In the genomic region with DNA sequence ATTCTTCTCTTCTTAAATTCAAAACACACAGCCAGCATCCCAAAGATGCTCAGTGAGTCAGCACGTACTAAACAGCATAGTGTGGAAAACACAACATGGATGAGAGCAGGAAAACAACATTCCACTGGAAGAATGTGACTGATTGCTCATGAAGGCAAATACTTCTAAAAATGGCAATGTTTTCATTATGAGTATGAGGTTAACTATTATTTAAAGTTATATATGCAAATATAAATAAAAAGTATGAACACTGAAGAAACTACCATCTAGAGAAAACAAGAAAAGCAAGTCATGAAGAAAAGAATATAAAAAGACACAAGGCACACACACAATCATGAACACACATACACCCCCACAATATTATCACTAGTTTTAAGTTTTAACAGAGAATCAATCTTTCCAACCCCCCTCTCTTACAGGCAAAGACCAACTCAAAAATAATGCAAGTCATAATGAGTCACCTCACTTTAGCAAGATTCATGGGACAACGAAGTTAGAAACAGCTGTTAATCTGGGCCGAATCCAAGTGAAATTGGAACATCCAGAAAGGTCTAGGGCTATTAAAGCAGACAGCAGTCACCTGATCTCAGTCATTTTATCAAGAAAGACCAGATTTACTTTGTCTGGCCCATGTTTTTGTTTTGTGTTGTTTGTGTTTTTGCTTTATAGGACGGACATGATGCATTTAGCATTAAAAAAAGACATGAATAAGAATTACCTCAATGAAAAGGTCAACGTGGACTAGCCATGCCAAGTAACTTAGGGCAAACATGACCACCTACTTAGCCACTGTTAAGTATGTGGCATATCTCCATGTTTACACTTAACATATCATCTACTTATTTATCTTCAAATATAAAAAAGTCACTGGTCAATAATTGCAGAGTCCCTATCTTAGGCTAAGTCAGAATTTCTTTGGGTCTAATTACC, we compare ENCODE assay signal across 1 cellular context.
TF ChIP-seq lines count a peak whose summit lies in the region.

No MANE protein-coding gene starts in this region.

TF ChIP-seq in A549, 52 proteins besides CTCF, POLR2A, EP300 and RAD21 (continued from another document):
- TF ChIP-seq, protein P1, sequence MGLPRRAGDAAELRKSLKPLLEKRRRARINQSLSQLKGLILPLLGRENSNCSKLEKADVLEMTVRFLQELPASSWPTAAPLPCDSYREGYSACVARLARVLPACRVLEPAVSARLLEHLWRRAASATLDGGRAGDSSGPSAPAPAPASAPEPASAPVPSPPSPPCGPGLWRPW (IDR thresholded peaks at IDR 0.05) = no peak
- peak; percentile 54; the same call in 1 of the 2 replicates for TF ChIP-seq TFCP2L1 (CRISPR knock-in tag; IDR thresholded peaks at IDR 0.05)
- no peak; the same call in 1 of the 3 replicates for TF ChIP-seq SMC3 (IDR thresholded peaks at IDR 0.05)
- peak; percentile 63 for TF ChIP-seq GATA3 (IDR thresholded peaks at IDR 0.05; ENCODE audit: borderline replicate concordance)
- TF ChIP-seq CEBPB (IDR thresholded peaks at IDR 0.05) = peak; percentile 57 to 61; a peak in 3 of 4 replicates
- TF ChIP-seq, protein P2, sequence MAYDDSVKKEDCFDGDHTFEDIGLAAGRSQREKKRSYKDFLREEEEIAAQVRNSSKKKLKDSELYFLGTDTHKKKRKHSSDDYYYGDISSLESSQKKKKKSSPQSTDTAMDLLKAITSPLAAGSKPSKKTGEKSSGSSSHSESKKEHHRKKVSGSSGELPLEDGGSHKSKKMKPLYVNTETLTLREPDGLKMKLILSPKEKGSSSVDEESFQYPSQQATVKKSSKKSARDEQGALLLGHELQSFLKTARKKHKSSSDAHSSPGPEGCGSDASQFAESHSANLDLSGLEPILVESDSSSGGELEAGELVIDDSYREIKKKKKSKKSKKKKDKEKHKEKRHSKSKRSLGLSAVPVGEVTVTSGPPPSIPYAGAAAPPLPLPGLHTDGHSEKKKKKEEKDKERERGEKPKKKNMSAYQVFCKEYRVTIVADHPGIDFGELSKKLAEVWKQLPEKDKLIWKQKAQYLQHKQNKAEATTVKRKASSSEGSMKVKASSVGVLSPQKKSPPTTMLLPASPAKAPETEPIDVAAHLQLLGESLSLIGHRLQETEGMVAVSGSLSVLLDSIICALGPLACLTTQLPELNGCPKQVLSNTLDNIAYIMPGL (CRISPR knock-in tag; IDR thresholded peaks at IDR 0.05; ENCODE audit: borderline replicate concordance) = no peak
- TF ChIP-seq, protein P3, sequence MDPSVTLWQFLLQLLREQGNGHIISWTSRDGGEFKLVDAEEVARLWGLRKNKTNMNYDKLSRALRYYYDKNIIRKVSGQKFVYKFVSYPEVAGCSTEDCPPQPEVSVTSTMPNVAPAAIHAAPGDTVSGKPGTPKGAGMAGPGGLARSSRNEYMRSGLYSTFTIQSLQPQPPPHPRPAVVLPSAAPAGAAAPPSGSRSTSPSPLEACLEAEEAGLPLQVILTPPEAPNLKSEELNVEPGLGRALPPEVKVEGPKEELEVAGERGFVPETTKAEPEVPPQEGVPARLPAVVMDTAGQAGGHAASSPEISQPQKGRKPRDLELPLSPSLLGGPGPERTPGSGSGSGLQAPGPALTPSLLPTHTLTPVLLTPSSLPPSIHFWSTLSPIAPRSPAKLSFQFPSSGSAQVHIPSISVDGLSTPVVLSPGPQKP (IDR thresholded peaks at IDR 0.05; ENCODE audit: low read depth, low read length) = no peak
- no peak for TF ChIP-seq KDM1A (IDR thresholded peaks at IDR 0.05; ENCODE audit: low read depth)
- TF ChIP-seq EHF (CRISPR knock-in tag; IDR thresholded peaks at IDR 0.05) = no peak
- TF ChIP-seq HOXB5 (CRISPR knock-in tag; IDR thresholded peaks at IDR 0.05) = peak; percentile 38; the same call in 1 of the 2 replicates
- TF ChIP-seq RFX5 (IDR thresholded peaks at IDR 0.05) = no peak
- TF ChIP-seq CHD2 (IDR thresholded peaks at IDR 0.05; ENCODE audit: low read length, partially characterized antibody) = no peak
- TF ChIP-seq TP53 (CRISPR knock-in tag; IDR thresholded peaks at IDR 0.05) = no peak
- no peak for TF ChIP-seq CHD4 (IDR thresholded peaks at IDR 0.05; ENCODE audit: borderline replicate concordance)
- TF ChIP-seq FOXS1 (CRISPR knock-in tag; IDR thresholded peaks at IDR 0.05) = peak; percentile 92; the same call in 1 of the 2 replicates
- TF ChIP-seq, protein P4, sequence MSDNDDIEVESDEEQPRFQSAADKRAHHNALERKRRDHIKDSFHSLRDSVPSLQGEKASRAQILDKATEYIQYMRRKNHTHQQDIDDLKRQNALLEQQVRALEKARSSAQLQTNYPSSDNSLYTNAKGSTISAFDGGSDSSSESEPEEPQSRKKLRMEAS (IDR thresholded peaks at IDR 0.05) = peak; percentile 39; the same call in 1 of the 2 replicates
- no peak for TF ChIP-seq HEYL (CRISPR knock-in tag; IDR thresholded peaks at IDR 0.05)
- no peak for TF ChIP-seq HOXA7 (CRISPR knock-in tag; IDR thresholded peaks at IDR 0.05)
- no peak for TF ChIP-seq PHF8 (IDR thresholded peaks at IDR 0.05; ENCODE audit: borderline replicate concordance, low read depth)
- TF ChIP-seq CBX8 (IDR thresholded peaks at IDR 0.05) = no peak
- TF ChIP-seq, protein P5, sequence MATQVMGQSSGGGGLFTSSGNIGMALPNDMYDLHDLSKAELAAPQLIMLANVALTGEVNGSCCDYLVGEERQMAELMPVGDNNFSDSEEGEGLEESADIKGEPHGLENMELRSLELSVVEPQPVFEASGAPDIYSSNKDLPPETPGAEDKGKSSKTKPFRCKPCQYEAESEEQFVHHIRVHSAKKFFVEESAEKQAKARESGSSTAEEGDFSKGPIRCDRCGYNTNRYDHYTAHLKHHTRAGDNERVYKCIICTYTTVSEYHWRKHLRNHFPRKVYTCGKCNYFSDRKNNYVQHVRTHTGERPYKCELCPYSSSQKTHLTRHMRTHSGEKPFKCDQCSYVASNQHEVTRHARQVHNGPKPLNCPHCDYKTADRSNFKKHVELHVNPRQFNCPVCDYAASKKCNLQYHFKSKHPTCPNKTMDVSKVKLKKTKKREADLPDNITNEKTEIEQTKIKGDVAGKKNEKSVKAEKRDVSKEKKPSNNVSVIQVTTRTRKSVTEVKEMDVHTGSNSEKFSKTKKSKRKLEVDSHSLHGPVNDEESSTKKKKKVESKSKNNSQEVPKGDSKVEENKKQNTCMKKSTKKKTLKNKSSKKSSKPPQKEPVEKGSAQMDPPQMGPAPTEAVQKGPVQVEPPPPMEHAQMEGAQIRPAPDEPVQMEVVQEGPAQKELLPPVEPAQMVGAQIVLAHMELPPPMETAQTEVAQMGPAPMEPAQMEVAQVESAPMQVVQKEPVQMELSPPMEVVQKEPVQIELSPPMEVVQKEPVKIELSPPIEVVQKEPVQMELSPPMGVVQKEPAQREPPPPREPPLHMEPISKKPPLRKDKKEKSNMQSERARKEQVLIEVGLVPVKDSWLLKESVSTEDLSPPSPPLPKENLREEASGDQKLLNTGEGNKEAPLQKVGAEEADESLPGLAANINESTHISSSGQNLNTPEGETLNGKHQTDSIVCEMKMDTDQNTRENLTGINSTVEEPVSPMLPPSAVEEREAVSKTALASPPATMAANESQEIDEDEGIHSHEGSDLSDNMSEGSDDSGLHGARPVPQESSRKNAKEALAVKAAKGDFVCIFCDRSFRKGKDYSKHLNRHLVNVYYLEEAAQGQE (IDR thresholded peaks at IDR 0.05) = no peak
- no peak; the same call in 1 of the 2 replicates for TF ChIP-seq RARB (CRISPR knock-in tag; IDR thresholded peaks at IDR 0.05)
- TF ChIP-seq, protein P6, sequence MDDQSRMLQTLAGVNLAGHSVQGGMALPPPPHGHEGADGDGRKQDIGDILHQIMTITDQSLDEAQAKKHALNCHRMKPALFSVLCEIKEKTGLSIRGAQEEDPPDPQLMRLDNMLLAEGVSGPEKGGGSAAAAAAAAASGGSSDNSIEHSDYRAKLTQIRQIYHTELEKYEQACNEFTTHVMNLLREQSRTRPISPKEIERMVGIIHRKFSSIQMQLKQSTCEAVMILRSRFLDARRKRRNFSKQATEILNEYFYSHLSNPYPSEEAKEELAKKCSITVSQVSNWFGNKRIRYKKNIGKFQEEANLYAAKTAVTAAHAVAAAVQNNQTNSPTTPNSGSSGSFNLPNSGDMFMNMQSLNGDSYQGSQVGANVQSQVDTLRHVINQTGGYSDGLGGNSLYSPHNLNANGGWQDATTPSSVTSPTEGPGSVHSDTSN (IDR thresholded peaks at IDR 0.05) = peak; percentile 43
- peak; percentile 84 for TF ChIP-seq FOSL2 (IDR thresholded peaks at IDR 0.05)
- TF ChIP-seq FOSL2 (CRISPR knock-in tag; IDR thresholded peaks at IDR 0.05) = peak; percentile 94
- TF ChIP-seq, protein P7, sequence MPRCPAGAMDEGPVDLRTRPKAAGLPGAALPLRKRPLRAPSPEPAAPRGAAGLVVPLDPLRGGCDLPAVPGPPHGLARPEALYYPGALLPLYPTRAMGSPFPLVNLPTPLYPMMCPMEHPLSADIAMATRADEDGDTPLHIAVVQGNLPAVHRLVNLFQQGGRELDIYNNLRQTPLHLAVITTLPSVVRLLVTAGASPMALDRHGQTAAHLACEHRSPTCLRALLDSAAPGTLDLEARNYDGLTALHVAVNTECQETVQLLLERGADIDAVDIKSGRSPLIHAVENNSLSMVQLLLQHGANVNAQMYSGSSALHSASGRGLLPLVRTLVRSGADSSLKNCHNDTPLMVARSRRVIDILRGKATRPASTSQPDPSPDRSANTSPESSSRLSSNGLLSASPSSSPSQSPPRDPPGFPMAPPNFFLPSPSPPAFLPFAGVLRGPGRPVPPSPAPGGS (IDR thresholded peaks at IDR 0.05) = no peak
- no peak for TF ChIP-seq ZNF302 (CRISPR knock-in tag; IDR thresholded peaks at IDR 0.05)
- TF ChIP-seq JUNB (IDR thresholded peaks at IDR 0.05) = peak; percentile 89
- TF ChIP-seq ZFP36 (IDR thresholded peaks at IDR 0.05; ENCODE audit: borderline replicate concordance, partially characterized antibody) = no peak
- TF ChIP-seq MAZ (IDR thresholded peaks at IDR 0.05; ENCODE audit: borderline replicate concordance, low read depth, low read length) = no peak
- TF ChIP-seq JUN (IDR thresholded peaks at IDR 0.05) = peak; percentile 53 to 71; a peak in 3 of 5 replicates
- no peak for TF ChIP-seq ZC3H11A (IDR thresholded peaks at IDR 0.05)
- no peak for TF ChIP-seq RCOR1 (IDR thresholded peaks at IDR 0.05; ENCODE audit: low read depth, low read length)
- no peak for TF ChIP-seq MYC (IDR thresholded peaks at IDR 0.05; ENCODE audit: borderline replicate concordance, low read length)
- TF ChIP-seq ESRRA (IDR thresholded peaks at IDR 0.05; ENCODE audit: borderline replicate concordance, low read length) = no peak
